1 cellular context compared by ENCODE assay signal in the genomic region with DNA sequence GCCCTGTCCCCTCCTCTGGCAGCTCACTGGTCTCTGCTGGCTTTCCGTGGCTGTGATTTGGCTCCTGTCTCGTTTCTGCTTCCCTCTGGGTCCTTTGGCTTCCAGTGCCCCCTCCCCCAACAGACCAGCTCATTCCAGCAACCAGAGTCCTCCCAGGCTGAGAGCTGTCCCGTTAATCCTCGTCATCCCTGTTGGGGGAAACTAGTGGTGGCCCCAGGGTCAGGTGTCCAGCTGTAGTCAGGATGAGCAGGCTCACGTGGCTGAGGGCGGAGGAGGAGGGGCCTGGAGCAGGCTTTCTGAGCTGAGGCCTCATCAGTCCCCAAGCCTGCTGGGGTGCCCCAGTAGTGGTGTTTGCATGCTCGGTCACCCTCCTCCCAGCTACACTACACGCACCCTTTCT.
TF ChIP-seq lines count a peak whose summit lies in the region.

No MANE protein-coding gene starts in this region.

TF ChIP-seq in HepG2, 621 proteins besides CTCF, POLR2A, EP300 and RAD21 (continued from another document and continues in another):
- TF ChIP-seq ZBTB25 (CRISPR knock-in tag; IDR thresholded peaks at IDR 0.05) (0 out of 2 replicates have a peak, but pooled peaks have one; percentile 69), ZHX2 (IDR thresholded peaks at IDR 0.05; ENCODE audit: low read depth) (0 out of 2 replicates have a peak, but pooled peaks have one; percentile 40), ZHX2 (CRISPR knock-in tag; IDR thresholded peaks at IDR 0.05; ENCODE audit: borderline replicate concordance) (no peak), ZNF136 (CRISPR knock-in tag; IDR thresholded peaks at IDR 0.05; ENCODE audit: low read depth) (no peak), CCAR2 (optimal IDR thresholded peaks at IDR 0.05; ENCODE audit: low read depth, low read length) (no peak), KLF6 (CRISPR knock-in tag; IDR thresholded peaks at IDR 0.05) (no peak), TBL1XR1 (IDR thresholded peaks at IDR 0.05; ENCODE audit: borderline replicate concordance, low read length, partially characterized antibody) (no peak), ZMYM3 (CRISPR knock-in tag; IDR thresholded peaks at IDR 0.05) (peak; percentile 75), ZNF556 (CRISPR knock-in tag; IDR thresholded peaks at IDR 0.05; ENCODE audit: borderline replicate concordance) (0 out of 2 replicates have a peak, but pooled peaks have one; percentile 19), ATF2 (CRISPR knock-in tag; IDR thresholded peaks at IDR 0.05) (peak; percentile 72), KLF12 (CRISPR knock-in tag; IDR thresholded peaks at IDR 0.05; ENCODE audit: borderline replicate concordance) (no peak), ZNF326 (CRISPR knock-in tag; IDR thresholded peaks at IDR 0.05; ENCODE audit: borderline replicate concordance) (no peak), ZBTB21 (CRISPR knock-in tag; IDR thresholded peaks at IDR 0.05) (no peak), SP5 (CRISPR knock-in tag; IDR thresholded peaks at IDR 0.05; ENCODE audit: borderline replicate concordance, low read depth) (0 out of 2 replicates have a peak, but pooled peaks have one; percentile 29), ZSCAN30 (CRISPR knock-in tag; IDR thresholded peaks at IDR 0.05) (no peak), ZNF547 (CRISPR knock-in tag; IDR thresholded peaks at IDR 0.05) (no peak; the same call in 1 of the 2 replicates), ELK4 (CRISPR knock-in tag; IDR thresholded peaks at IDR 0.05; ENCODE audit: borderline replicate concordance) (no peak), KMT2A (CRISPR knock-in tag; IDR thresholded peaks at IDR 0.05) (no peak), GATA4 (IDR thresholded peaks at IDR 0.05; ENCODE audit: borderline replicate concordance, low read depth) (no peak), NCOR1 (IDR thresholded peaks at IDR 0.05; ENCODE audit: borderline replicate concordance, low read length) (no peak), ZNF235 (CRISPR knock-in tag; IDR thresholded peaks at IDR 0.05; ENCODE audit: borderline replicate concordance) (no peak), HNF1B (CRISPR knock-in tag; IDR thresholded peaks at IDR 0.05) (peak; percentile 80), ZNF124 (CRISPR knock-in tag; IDR thresholded peaks at IDR 0.05) (no peak), CREB1 (IDR thresholded peaks at IDR 0.05) (peak; percentile 22; the same call in 1 of the 2 replicates), CREB1 (CRISPR knock-in tag; IDR thresholded peaks at IDR 0.05) (no peak), ZNF670 (CRISPR knock-in tag; IDR thresholded peaks at IDR 0.05; ENCODE audit: borderline replicate concordance) (no peak), ZIK1 (CRISPR knock-in tag; IDR thresholded peaks at IDR 0.05; ENCODE audit: borderline replicate concordance, low read depth) (no peak), TEF (CRISPR knock-in tag; IDR thresholded peaks at IDR 0.05) (no peak), TSC22D2 (CRISPR knock-in tag; IDR thresholded peaks at IDR 0.05; ENCODE audit: borderline replicate concordance) (0 out of 2 replicates have a peak, but pooled peaks have one; percentile 59), TRIM24 (CRISPR knock-in tag; IDR thresholded peaks at IDR 0.05) (no peak), ATAD3A (CRISPR knock-in tag; IDR thresholded peaks at IDR 0.05) (no peak), NKX3-1 (CRISPR knock-in tag; IDR thresholded peaks at IDR 0.05) (no peak), RXRB (CRISPR knock-in tag; IDR thresholded peaks at IDR 0.05; ENCODE audit: borderline replicate concordance) (peak; percentile 13; the same call in 1 of the 2 replicates), HMG20A (CRISPR knock-in tag; IDR thresholded peaks at IDR 0.05; ENCODE audit: borderline replicate concordance) (no peak), ZNF503 (CRISPR knock-in tag; IDR thresholded peaks at IDR 0.05) (no peak)
- TF ChIP-seq, protein P1, sequence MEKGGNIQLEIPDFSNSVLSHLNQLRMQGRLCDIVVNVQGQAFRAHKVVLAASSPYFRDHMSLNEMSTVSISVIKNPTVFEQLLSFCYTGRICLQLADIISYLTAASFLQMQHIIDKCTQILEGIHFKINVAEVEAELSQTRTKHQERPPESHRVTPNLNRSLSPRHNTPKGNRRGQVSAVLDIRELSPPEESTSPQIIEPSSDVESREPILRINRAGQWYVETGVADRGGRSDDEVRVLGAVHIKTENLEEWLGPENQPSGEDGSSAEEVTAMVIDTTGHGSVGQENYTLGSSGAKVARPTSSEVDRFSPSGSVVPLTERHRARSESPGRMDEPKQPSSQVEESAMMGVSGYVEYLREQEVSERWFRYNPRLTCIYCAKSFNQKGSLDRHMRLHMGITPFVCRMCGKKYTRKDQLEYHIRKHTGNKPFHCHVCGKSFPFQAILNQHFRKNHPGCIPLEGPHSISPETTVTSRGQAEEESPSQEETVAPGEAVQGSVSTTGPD (CRISPR knock-in tag; IDR thresholded peaks at IDR 0.05), result no peak
- TF ChIP-seq, protein P2, sequence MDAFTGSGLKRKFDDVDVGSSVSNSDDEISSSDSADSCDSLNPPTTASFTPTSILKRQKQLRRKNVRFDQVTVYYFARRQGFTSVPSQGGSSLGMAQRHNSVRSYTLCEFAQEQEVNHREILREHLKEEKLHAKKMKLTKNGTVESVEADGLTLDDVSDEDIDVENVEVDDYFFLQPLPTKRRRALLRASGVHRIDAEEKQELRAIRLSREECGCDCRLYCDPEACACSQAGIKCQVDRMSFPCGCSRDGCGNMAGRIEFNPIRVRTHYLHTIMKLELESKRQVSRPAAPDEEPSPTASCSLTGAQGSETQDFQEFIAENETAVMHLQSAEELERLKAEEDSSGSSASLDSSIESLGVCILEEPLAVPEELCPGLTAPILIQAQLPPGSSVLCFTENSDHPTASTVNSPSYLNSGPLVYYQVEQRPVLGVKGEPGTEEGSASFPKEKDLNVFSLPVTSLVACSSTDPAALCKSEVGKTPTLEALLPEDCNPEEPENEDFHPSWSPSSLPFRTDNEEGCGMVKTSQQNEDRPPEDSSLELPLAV (CRISPR knock-in tag; conservative IDR thresholded peaks at IDR 0.05; ENCODE audit: low read depth), result no peak
- TF ChIP-seq, protein P3, sequence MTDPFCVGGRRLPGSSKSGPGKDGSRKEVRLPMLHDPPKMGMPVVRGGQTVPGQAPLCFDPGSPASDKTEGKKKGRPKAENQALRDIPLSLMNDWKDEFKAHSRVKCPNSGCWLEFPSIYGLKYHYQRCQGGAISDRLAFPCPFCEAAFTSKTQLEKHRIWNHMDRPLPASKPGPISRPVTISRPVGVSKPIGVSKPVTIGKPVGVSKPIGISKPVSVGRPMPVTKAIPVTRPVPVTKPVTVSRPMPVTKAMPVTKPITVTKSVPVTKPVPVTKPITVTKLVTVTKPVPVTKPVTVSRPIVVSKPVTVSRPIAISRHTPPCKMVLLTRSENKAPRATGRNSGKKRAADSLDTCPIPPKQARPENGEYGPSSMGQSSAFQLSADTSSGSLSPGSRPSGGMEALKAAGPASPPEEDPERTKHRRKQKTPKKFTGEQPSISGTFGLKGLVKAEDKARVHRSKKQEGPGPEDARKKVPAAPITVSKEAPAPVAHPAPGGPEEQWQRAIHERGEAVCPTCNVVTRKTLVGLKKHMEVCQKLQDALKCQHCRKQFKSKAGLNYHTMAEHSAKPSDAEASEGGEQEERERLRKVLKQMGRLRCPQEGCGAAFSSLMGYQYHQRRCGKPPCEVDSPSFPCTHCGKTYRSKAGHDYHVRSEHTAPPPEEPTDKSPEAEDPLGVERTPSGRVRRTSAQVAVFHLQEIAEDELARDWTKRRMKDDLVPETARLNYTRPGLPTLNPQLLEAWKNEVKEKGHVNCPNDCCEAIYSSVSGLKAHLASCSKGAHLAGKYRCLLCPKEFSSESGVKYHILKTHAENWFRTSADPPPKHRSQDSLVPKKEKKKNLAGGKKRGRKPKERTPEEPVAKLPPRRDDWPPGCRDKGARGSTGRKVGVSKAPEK (CRISPR knock-in tag; IDR thresholded peaks at IDR 0.05; ENCODE audit: borderline replicate concordance), result peak; percentile 77; the same call in 1 of the 2 replicates
